Comparison of ENCODE assay signal across 8 cellular contexts in the genomic region with DNA sequence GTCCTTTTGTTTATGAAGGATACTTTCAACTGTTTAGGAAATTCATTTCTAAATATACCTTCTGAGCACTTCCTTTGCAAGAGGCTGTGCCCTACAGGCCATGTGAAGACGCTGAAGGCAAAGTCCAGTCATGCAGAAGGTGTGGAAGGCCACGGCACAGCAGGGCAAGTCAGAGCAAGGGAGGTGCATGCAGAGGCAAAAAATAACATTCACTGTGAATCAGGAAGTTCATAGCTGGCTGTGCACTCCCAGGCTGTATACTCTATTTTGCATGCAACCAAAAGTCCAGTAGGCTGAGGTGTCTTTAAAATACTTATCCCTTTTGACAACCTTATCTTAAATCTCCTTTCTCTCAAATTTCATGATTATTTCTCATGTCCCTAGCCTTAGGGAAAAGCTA. TPM values are rescaled to one million over a fixed set of nuclear protein-coding genes. Genes with fewer than 3 reads are reported as not detected.
DNase-seq lines count a peak whose midpoint lies in the region; ATAC-seq, FAIRE-seq and TF ChIP-seq lines count a peak whose summit lies in the region.

No MANE protein-coding gene starts in this region.

- no peak overlapping the region for H2AFZ ChIP-seq in K562 (ENCODE audit: low read depth, low read length)
- H2AFZ ChIP-seq in mesenchymal stem cell (ENCODE audit: low read depth, low read length): no peak overlapping the region

- DNase-seq in ELR (ENCODE audit: low read depth): peak; percentile 77
- peak; percentile 80 for DNase-seq in LoVo (ENCODE audit: low spot score)
- DNase-seq in K562 (ENCODE audit: extremely low read depth in 1 of 4, low spot score in 3 of 4): peak in 2 of 4 experiments; percentile 13 to 56
- DNase-seq in mesenchymal stem cell: no peak
- no peak for DNase-seq in NCI-H1436 treated with DMSO at 0.1 percent for 48 hours (lab: John Stamatoyannopoulos, UW)
- no peak for DNase-seq in ecto neural progenitor cell (ENCODE audit: low spot score)

- in situ Hi-C loops in K562 (cut with MboI): loop anchor here (10.0 kb wide), 1 partner anchor 53 kb away; a partner anchor contains a TSS

- H2AK5ac ChIP-seq in mesenchymal stem cell (ENCODE audit: low read length, severe bottlenecking): no peak overlapping the region

- POLR2A ChIA-PET in K562 (lab: Yijun Ruan, JAX): interaction anchor here (1.0 kb wide), 1 partner anchor 9 kb away, joined by 3 read pairs; no protein-coding TSS in a partner anchor

- H3K27me3 ChIP-seq in K562 (ENCODE audit: control insufficient read depth in 2 of 2, insufficient read depth in 2 of 2, low read length in 2 of 2) (no peaks in the 10 kb centered on the region), mesenchymal stem cell (ENCODE audit: control insufficient read depth in 1 of 2, insufficient read depth in 1 of 2, low read length in 2 of 2) (no peaks in the 10 kb centered on the region)

- no peak overlapping the region for H3K4me3 ChIP-seq in K562
- H3K4me3 ChIP-seq in mesenchymal stem cell (ENCODE audit: insufficient read depth in 1 of 2, low read depth in 1 of 2, low read length in 2 of 2): no peak overlapping the region

- H3K18ac ChIP-seq in mesenchymal stem cell (ENCODE audit: low read depth in 1 of 2, low read length in 2 of 2): no peak overlapping the region

- TF ChIP-seq CTCF in K562 (IDR thresholded peaks at IDR 0.05 in 2 of 3, conservative IDR thresholded peaks at IDR 0.05 in 1 of 3; ENCODE audit: insufficient read depth in 2 of 3, low read depth in 1 of 3, low read length in 3 of 3): no peak

- H2BK12ac ChIP-seq in mesenchymal stem cell (ENCODE audit: low read length in 2 of 2): no peak overlapping the region

- TF ChIP-seq POLR2A in K562 (conservative IDR thresholded peaks at IDR 0.05): no peak

- no peak overlapping the region for H3K4ac ChIP-seq in mesenchymal stem cell (ENCODE audit: low read depth in 1 of 2, low read length in 2 of 2)

- no peak for TF ChIP-seq EP300 in K562 (IDR thresholded peaks at IDR 0.05; ENCODE audit: low read length)

- FAIRE-seq in K562 (lab: Jason Lieb, UNC): peak; percentile 48

- CTCF ChIA-PET in K562 (lab: Yijun Ruan, JAX; ENCODE audit: low intra/inter-chr PET ratio): no interaction called here

- no TSS peak for BruUV-seq in K562 (replicated peaks; lab: Mats Ljungman, UMichigan)

- TF ChIP-seq RAD21 in K562 (CRISPR knock-in tag; conservative IDR thresholded peaks at IDR 0.05 in 1 of 2, IDR thresholded peaks at IDR 0.05 in 1 of 2): no peak

- H2BK15ac ChIP-seq in mesenchymal stem cell (ENCODE audit: low read depth, poor library complexity, severe bottlenecking): no peak overlapping the region

- no peak overlapping the region for H4K91ac ChIP-seq in mesenchymal stem cell (ENCODE audit: low read length)

- H3K23ac ChIP-seq in mesenchymal stem cell (ENCODE audit: low read length in 2 of 2): no peak overlapping the region

- H3K27ac ChIP-seq in K562 (ENCODE audit: extremely low read depth, low read depth, low read length) (peak overlapping the region; percentile 57; the same call in 1 of the 3 replicates), mesenchymal stem cell (ENCODE audit: low read length, poor library complexity, severe bottlenecking) (no peak overlapping the region)

- H2BK120ac ChIP-seq in mesenchymal stem cell (ENCODE audit: low read depth, low read length): no peak overlapping the region

- H3K9ac ChIP-seq in K562 (ENCODE audit: insufficient read depth in 1 of 2, low read depth in 2 of 2, low read length in 2 of 2): peak overlapping the region in 1 of 2 experiments; percentile 74; a peak in 1 of 4 replicates
- H3K9ac ChIP-seq in mesenchymal stem cell (ENCODE audit: low read length): peak overlapping the region; percentile 41

- no peaks in the 10 kb centered on the region for H3K9me3 ChIP-seq in K562 (replicated peaks; ENCODE audit: control insufficient read depth, insufficient read depth, low read depth, low read length)
- no peaks in the 10 kb centered on the region for H3K9me3 ChIP-seq in mesenchymal stem cell (ENCODE audit: control insufficient read depth, low read length)

- peaks cover 20% of the 10 kb centered on the region for H3K36me3 ChIP-seq in K562 (ENCODE audit: control insufficient read depth, insufficient read depth, low read length)
- no peaks in the 10 kb centered on the region for H3K36me3 ChIP-seq in mesenchymal stem cell (ENCODE audit: control insufficient read depth in 1 of 2, insufficient read depth in 2 of 2, low read depth in 1 of 2, low read length in 2 of 2)

- H3K4me1 ChIP-seq in K562 (replicated peaks in 1 of 2; ENCODE audit: control insufficient read depth in 2 of 2, insufficient read depth in 2 of 2, low read length in 2 of 2) (peaks cover 13 to 50% of the 10 kb centered on the region in 2 experiments), mesenchymal stem cell (ENCODE audit: control insufficient read depth, insufficient read depth, low read depth, low read length) (peaks cover 5% of the 10 kb centered on the region)

- intact Hi-C loops in K562 (cut with micrococcal nuclease): no loop called here

- peaks cover 14% of the 10 kb centered on the region for H3K79me1 ChIP-seq in mesenchymal stem cell (replicated peaks; ENCODE audit: low read length, poor library complexity, severe bottlenecking)

- H3K14ac ChIP-seq in mesenchymal stem cell (ENCODE audit: low read length in 2 of 2): no peak overlapping the region

- H2BK5ac ChIP-seq in mesenchymal stem cell (ENCODE audit: low read depth, low read length, poor library complexity, severe bottlenecking): no peak overlapping the region

- ATAC-seq in K562 (peak; percentile 78), HG02571 (IDR thresholded peaks at IDR 0.05; ENCODE audit: unreplicated experiment) (no peak), GM18511 (IDR thresholded peaks at IDR 0.05; ENCODE audit: unreplicated experiment) (no peak)

- H4K8ac ChIP-seq in mesenchymal stem cell (ENCODE audit: low read length): no peak overlapping the region

- H3K4me2 ChIP-seq in K562 (ENCODE audit: insufficient read depth, low read length): no peak overlapping the region
- H3K4me2 ChIP-seq in mesenchymal stem cell (ENCODE audit: low read length, poor library complexity, severe bottlenecking): no peak overlapping the region

- H3K79me2 ChIP-seq in K562 (ENCODE audit: control insufficient read depth, insufficient read depth, low read length): peaks cover 92% of the 10 kb centered on the region

- H3K9me1 ChIP-seq in K562 (ENCODE audit: control insufficient read depth, insufficient read depth, low read length): no peaks in the 10 kb centered on the region

- 6% methylated on average over 2 of the region's 2 CpGs for WGBS in K562 (ENCODE audit: insufficient coverage, low coverage, missing lambda C conversion rate)
- WGBS in mesenchymal stem cell: 38% methylated on average over 2 of the region's 2 CpGs

- no peaks in the 10 kb centered on the region for H4K20me1 ChIP-seq in K562 (replicated peaks; ENCODE audit: control insufficient read depth, insufficient read depth, low read length)

TF ChIP-seq in K562, 482 proteins besides CTCF, POLR2A, EP300 and RAD21:
- TF ChIP-seq ELF1 (tag; IDR thresholded peaks at IDR 0.05) (0 out of 2 replicates have a peak, but pooled peaks have one; percentile 32), NFE2 (IDR thresholded peaks at IDR 0.05; ENCODE audit: low read depth) (peak; percentile 30; the same call in 1 of the 2 replicates), SMAD4 (CRISPR knock-in tag; conservative IDR thresholded peaks at IDR 0.05) (no peak), MYC (IDR thresholded peaks at IDR 0.05; ENCODE audit: low read depth, low read length) (0 out of 2 replicates have a peak, but pooled peaks have one; percentile 25), MYC (CRISPR knock-in tag; IDR thresholded peaks at IDR 0.05; ENCODE audit: borderline replicate concordance, low read depth) (no peak)
- TF ChIP-seq, protein P1, sequence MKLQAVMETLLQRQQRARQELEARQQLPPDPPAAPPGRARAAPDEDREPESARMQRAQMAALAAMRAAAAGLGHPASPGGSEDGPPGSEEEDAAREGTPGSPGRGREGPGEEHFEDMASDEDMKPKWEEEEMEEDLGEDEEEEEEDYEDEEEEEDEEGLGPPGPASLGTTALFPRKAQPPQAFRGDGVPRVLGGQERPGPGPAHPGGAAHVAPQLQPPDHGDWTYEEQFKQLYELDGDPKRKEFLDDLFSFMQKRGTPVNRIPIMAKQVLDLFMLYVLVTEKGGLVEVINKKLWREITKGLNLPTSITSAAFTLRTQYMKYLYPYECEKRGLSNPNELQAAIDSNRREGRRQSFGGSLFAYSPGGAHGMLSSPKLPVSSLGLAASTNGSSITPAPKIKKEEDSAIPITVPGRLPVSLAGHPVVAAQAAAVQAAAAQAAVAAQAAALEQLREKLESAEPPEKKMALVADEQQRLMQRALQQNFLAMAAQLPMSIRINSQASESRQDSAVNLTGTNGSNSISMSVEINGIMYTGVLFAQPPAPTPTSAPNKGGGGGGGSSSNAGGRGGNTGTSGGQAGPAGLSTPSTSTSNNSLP (IDR thresholded peaks at IDR 0.05; ENCODE audit: borderline replicate concordance, low read depth, low read length): no peak
TF ChIP-seq in K562: peak in this region for 3.

RNA-seq across cellular contexts. Expression of a gene that starts 50.3 kb away (rescaled TPM):
- 28.6 and 79.4 TPM in 2 replicates for total RNA-seq in K562 (2011; cell fraction: chromatin; rRNA removed; ENCODE audit: low replicate concordance)
- total RNA-seq in K562 (2011; cell fraction: nucleolus; rRNA removed): 5.3 and 7.6 TPM in 2 replicates
- 12.1 and 18.6 TPM in 2 replicates for total RNA-seq in K562 (2011; cell fraction: nucleoplasm; rRNA removed)
- total RNA-seq in K562 (2014; rRNA removed): 9.7 and 10.9 TPM in 2 replicates
- total RNA-seq in K562 (2014; rRNA removed; fragmentation: Illumina TruSeq; extraction: Trizol): 17.5 and 20.7 TPM in 2 replicates
- 17.8 and 18.8 TPM in 2 replicates for total RNA-seq in K562 (2015; rRNA removed; fragmentation: Illumina TruSeq; extraction: Trizol)
- total RNA-seq in K562 (2021): 23.7 and 27.9 TPM in 2 replicates
- polyA plus RNA-seq in K562 (2011; rRNA removed): 19.4 and 25.6 TPM in 2 replicates
- 6.6 and 11.7 TPM in 2 replicates for polyA plus RNA-seq in K562 (2011; cell fraction: cytosol; rRNA removed)
- polyA plus RNA-seq in K562 (2011; cell fraction: nucleus; rRNA removed): 14.6 and 27.6 TPM in 2 replicates
- polyA plus RNA-seq in K562 (2012): 9.4 and 13.0 TPM in 2 replicates
- 21.3 and 22.2 TPM in 2 replicates for polyA plus RNA-seq in K562 (2014; fragmentation: Illumina TruSeq; extraction: Trizol)
- polyA plus RNA-seq in K562 (2014; fragmentation: Nextera tagmentation; extraction: Ambion mirVana): 1 to 10 TPM; 4.8 to 8.9 TPM
- 10.4 and 11.0 TPM in 2 replicates for polyA plus RNA-seq in K562 (2014; rRNA removed)
- 115 and 117 TPM in 2 replicates for polyA minus RNA-seq in K562 (2011; rRNA and poly(A)+ RNA removed)
- 18.7 and 22.0 TPM in 2 replicates for polyA minus RNA-seq in K562 (2011; cell fraction: cytosol; rRNA and poly(A)+ RNA removed)
- polyA minus RNA-seq in K562 (2011; cell fraction: nucleus; rRNA and poly(A)+ RNA removed): 10.4 and 13.6 TPM in 2 replicates
- 27.9 TPM for polyA plus RNA-seq in mesenchymal stem cell (2013, experiment 1 of 2)
- 28.5 TPM for polyA plus RNA-seq in mesenchymal stem cell (2013, experiment 2 of 2)

Comparison
In these comparisons a context has a peak if more than half of its experiments do, and no peak if none do; other contexts are left out.
1. DNase-seq: peak in ELR (single experiment) and LoVo (single experiment); none in mesenchymal stem cell (single experiment), NCI-H1436 treated with DMSO at 0.1 percent for 48 hours (single experiment) and ecto neural progenitor cell (single experiment).